1 cellular context compared by ENCODE assay signal in the genomic region with DNA sequence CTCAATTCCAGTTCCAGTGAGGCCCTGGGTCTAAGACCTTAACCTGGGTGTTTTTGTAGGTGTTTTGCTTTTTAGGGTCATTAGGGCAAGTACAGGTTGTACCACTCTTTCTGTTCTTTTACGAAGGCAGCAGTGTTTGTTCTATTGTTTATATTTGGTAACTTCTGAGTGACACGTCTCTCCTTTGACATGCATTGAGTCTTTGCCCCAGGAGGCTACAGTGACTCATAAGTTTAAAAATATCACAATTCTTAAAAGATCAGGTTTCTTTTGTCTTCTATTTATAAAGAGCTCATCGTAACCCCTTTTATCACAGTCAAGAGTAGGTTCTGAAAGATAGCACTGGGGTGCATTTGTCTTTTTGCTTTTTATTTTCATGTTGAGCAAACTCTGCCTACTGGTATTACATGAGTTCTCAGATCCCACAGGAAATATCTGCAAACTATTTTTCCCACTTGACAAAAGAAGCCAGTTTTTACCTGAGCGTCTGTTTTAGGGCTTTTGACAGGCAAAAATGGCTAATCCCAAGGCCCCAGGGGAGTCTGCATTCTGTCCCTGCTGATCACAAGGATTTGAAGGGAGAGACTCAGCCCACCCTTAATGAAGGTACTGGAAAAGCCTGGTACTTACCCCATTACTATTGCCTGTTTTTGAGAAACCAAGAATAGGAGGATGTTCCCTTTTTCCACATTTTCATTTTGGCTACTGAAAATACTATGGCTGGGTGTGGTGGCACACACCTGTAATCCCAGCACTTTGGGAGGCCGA.
TF ChIP-seq lines count a peak whose summit lies in the region.

No MANE protein-coding gene starts in this region.

TF ChIP-seq in HepG2, 621 proteins besides CTCF, POLR2A, EP300 and RAD21 (continued from another document and continues in another):
- TF ChIP-seq, protein P1, sequence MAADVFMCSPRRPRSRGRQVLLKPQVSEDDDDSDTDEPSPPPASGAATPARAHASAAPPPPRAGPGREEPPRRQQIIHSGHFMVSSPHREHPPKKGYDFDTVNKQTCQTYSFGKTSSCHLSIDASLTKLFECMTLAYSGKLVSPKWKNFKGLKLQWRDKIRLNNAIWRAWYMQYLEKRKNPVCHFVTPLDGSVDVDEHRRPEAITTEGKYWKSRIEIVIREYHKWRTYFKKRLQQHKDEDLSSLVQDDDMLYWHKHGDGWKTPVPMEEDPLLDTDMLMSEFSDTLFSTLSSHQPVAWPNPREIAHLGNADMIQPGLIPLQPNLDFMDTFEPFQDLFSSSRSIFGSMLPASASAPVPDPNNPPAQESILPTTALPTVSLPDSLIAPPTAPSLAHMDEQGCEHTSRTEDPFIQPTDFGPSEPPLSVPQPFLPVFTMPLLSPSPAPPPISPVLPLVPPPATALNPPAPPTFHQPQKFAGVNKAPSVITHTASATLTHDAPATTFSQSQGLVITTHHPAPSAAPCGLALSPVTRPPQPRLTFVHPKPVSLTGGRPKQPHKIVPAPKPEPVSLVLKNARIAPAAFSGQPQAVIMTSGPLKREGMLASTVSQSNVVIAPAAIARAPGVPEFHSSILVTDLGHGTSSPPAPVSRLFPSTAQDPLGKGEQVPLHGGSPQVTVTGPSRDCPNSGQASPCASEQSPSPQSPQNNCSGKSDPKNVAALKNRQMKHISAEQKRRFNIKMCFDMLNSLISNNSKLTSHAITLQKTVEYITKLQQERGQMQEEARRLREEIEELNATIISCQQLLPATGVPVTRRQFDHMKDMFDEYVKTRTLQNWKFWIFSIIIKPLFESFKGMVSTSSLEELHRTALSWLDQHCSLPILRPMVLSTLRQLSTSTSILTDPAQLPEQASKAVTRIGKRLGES (CRISPR knock-in tag; IDR thresholded peaks at IDR 0.05; ENCODE audit: borderline replicate concordance): no peak
- TF ChIP-seq PPARG (CRISPR knock-in tag; conservative IDR thresholded peaks at IDR 0.05) (peak; percentile 40), MTA3 (CRISPR knock-in tag; IDR thresholded peaks at IDR 0.05) (no peak), ZMYM3 (CRISPR knock-in tag; IDR thresholded peaks at IDR 0.05) (no peak), ZNF724P (CRISPR knock-in tag; IDR thresholded peaks at IDR 0.05; ENCODE audit: borderline replicate concordance) (no peak), ELF3 (CRISPR knock-in tag; IDR thresholded peaks at IDR 0.05) (no peak), ZNF790 (CRISPR knock-in tag; IDR thresholded peaks at IDR 0.05; ENCODE audit: borderline replicate concordance) (no peak), CHD4 (IDR thresholded peaks at IDR 0.05; ENCODE audit: borderline replicate concordance, low read length) (no peak), MATR3 (CRISPR knock-in tag; IDR thresholded peaks at IDR 0.05) (no peak), ZSCAN22 (CRISPR knock-in tag; IDR thresholded peaks at IDR 0.05) (no peak), TCF7 (IDR thresholded peaks at IDR 0.05; ENCODE audit: low read depth) (peak; percentile 50; the same call in 1 of the 2 replicates), ZNF615 (CRISPR knock-in tag; IDR thresholded peaks at IDR 0.05; ENCODE audit: borderline replicate concordance) (no peak), ZNF503 (CRISPR knock-in tag; IDR thresholded peaks at IDR 0.05) (no peak), ERF (CRISPR knock-in tag; IDR thresholded peaks at IDR 0.05) (0 out of 2 replicates have a peak, but pooled peaks have one; percentile 16), BCL6 (CRISPR knock-in tag; IDR thresholded peaks at IDR 0.05) (peak; percentile 67), PCBP1 (IDR thresholded peaks at IDR 0.05; ENCODE audit: borderline replicate concordance, low read depth, low read length) (no peak), AHR (CRISPR knock-in tag; IDR thresholded peaks at IDR 0.05) (no peak), ZNF737 (CRISPR knock-in tag; IDR thresholded peaks at IDR 0.05; ENCODE audit: borderline replicate concordance) (no peak), ZNF800 (CRISPR knock-in tag; IDR thresholded peaks at IDR 0.05) (no peak), TFAP4 (IDR thresholded peaks at IDR 0.05; ENCODE audit: borderline replicate concordance, low read depth) (no peak), ZSCAN5A (CRISPR knock-in tag; IDR thresholded peaks at IDR 0.05; ENCODE audit: borderline replicate concordance) (no peak), ZNF768 (CRISPR knock-in tag; IDR thresholded peaks at IDR 0.05) (no peak), MED1 (CRISPR knock-in tag; IDR thresholded peaks at IDR 0.05) (peak; percentile 50; the same call in 1 of the 2 replicates), ZNF776 (CRISPR knock-in tag; IDR thresholded peaks at IDR 0.05) (no peak), MEIS2 (CRISPR knock-in tag; IDR thresholded peaks at IDR 0.05) (no peak; the same call in 1 of the 2 replicates), ZNF761 (CRISPR knock-in tag; conservative IDR thresholded peaks at IDR 0.05) (no peak), ISL2 (CRISPR knock-in tag; IDR thresholded peaks at IDR 0.05) (no peak), ZNF251 (CRISPR knock-in tag; IDR thresholded peaks at IDR 0.05) (no peak), ZNF333 (CRISPR knock-in tag; IDR thresholded peaks at IDR 0.05; ENCODE audit: borderline replicate concordance) (no peak)
- TF ChIP-seq, protein P2, sequence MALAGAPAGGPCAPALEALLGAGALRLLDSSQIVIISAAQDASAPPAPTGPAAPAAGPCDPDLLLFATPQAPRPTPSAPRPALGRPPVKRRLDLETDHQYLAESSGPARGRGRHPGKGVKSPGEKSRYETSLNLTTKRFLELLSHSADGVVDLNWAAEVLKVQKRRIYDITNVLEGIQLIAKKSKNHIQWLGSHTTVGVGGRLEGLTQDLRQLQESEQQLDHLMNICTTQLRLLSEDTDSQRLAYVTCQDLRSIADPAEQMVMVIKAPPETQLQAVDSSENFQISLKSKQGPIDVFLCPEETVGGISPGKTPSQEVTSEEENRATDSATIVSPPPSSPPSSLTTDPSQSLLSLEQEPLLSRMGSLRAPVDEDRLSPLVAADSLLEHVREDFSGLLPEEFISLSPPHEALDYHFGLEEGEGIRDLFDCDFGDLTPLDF (CRISPR knock-in tag; IDR thresholded peaks at IDR 0.05): no peak
- TF ChIP-seq, protein P3, sequence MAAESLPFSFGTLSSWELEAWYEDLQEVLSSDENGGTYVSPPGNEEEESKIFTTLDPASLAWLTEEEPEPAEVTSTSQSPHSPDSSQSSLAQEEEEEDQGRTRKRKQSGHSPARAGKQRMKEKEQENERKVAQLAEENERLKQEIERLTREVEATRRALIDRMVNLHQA (CRISPR knock-in tag; IDR thresholded peaks at IDR 0.05): no peak
- TF ChIP-seq, protein P4, sequence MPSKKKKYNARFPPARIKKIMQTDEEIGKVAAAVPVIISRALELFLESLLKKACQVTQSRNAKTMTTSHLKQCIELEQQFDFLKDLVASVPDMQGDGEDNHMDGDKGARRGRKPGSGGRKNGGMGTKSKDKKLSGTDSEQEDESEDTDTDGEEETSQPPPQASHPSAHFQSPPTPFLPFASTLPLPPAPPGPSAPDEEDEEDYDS (CRISPR knock-in tag; IDR thresholded peaks at IDR 0.05): peak; percentile 25; the same call in 1 of the 2 replicates
- TF ChIP-seq, protein P5, sequence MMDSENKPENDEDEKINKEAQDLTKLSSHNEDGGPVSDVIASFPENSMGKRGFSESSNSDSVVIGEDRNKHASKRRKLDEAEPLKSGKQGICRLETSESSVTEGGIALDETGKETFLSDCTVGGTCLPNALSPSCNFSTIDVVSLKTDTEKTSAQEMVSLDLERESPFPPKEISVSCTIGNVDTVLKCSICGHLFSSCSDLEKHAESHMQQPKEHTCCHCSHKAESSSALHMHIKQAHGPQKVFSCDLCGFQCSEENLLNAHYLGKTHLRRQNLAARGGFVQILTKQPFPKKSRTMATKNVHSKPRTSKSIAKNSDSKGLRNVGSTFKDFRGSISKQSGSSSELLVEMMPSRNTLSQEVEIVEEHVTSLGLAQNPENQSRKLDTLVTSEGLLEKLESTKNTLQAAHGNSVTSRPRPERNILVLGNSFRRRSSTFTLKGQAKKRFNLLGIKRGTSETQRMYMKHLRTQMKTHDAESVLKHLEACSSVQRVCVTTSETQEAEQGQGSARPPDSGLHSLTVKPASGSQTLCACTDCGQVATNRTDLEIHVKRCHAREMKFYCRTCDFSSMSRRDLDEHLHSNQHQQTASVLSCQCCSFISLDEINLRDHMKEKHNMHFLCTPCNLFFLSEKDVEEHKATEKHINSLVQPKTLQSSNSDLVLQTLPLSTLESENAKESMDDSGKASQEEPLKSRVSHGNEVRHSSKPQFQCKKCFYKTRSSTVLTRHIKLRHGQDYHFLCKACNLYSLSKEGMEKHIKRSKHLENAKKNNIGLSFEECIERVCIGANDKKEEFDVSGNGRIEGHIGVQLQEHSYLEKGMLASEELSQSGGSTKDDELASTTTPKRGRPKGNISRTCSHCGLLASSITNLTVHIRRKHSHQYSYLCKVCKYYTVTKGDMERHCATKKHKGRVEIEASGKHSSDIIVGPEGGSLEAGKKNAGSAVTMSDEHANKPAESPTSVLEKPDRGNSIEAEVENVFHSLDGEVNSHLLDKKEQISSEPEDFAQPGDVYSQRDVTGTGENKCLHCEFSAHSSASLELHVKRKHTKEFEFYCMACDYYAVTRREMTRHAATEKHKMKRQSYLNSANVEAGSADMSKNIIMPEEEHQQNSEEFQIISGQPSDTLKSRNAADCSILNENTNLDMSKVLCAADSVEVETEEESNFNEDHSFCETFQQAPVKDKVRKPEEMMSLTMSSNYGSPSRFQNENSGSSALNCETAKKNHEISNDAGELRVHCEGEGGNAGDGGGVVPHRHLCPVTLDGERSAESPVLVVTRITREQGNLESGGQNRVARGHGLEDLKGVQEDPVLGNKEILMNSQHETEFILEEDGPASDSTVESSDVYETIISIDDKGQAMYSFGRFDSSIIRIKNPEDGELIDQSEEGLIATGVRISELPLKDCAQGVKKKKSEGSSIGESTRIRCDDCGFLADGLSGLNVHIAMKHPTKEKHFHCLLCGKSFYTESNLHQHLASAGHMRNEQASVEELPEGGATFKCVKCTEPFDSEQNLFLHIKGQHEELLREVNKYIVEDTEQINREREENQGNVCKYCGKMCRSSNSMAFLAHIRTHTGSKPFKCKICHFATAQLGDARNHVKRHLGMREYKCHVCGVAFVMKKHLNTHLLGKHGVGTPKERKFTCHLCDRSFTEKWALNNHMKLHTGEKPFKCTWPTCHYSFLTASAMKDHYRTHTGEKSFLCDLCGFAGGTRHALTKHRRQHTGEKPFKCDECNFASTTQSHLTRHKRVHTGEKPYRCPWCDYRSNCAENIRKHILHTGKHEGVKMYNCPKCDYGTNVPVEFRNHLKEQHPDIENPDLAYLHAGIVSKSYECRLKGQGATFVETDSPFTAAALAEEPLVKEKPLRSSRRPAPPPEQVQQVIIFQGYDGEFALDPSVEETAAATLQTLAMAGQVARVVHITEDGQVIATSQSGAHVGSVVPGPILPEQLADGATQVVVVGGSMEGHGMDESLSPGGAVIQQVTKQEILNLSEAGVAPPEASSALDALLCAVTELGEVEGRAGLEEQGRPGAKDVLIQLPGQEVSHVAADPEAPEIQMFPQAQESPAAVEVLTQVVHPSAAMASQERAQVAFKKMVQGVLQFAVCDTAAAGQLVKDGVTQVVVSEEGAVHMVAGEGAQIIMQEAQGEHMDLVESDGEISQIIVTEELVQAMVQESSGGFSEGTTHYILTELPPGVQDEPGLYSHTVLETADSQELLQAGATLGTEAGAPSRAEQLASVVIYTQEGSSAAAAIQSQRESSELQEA (CRISPR knock-in tag; IDR thresholded peaks at IDR 0.05; ENCODE audit: not compliant biosample characterization): no peak
- TF ChIP-seq, protein P6, sequence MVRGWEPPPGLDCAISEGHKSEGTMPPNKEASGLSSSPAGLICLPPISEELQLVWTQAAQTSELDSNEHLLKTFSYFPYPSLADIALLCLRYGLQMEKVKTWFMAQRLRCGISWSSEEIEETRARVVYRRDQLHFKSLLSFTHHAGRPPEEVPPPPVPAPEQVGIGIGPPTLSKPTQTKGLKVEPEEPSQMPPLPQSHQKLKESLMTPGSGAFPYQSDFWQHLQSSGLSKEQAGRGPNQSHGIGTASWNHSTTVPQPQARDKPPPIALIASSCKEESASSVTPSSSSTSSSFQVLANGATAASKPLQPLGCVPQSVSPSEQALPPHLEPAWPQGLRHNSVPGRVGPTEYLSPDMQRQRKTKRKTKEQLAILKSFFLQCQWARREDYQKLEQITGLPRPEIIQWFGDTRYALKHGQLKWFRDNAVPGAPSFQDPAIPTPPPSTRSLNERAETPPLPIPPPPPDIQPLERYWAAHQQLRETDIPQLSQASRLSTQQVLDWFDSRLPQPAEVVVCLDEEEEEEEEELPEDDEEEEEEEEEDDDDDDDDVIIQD (CRISPR knock-in tag; IDR thresholded peaks at IDR 0.05; ENCODE audit: low read depth): 0 out of 2 replicates have a peak, but pooled peaks have one; percentile 12
